Comparison of ENCODE assay signal across 8 cellular contexts in the genomic region with DNA sequence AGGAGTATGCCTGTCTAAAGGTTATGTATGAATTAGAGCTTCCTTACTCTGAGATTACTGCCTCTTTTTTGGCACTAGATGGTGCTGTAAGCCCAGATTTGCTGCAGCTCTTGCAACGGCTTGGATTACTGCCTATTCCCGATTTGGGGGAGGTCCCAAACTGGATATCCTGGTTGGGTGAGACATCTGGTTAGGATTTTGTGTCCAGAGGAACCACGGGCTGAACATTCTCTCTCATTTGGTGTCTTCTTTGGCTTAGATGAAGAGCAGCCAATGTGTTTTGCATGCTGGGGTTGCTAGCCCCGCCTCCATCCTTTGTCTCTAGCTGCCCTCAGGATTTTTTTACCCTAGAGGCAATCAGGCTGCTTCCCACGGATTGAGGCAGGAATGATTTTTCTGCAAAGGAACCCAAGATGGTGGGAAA. TPM values are rescaled to one million over a fixed set of nuclear protein-coding genes. Genes with fewer than 3 reads are reported as not detected.
DNase-seq lines count a peak whose midpoint lies in the region; ATAC-seq and TF ChIP-seq lines count a peak whose summit lies in the region.

No MANE protein-coding gene starts in this region.

- H3K27me3 ChIP-seq in esophagus muscularis mucosa = no peaks in the 10 kb centered on the region
- H3K27me3 ChIP-seq in upper lobe of right lung = no peaks in the 10 kb centered on the region

- H3K4me1 ChIP-seq in esophagus muscularis mucosa = no peaks in the 10 kb centered on the region
- no peaks in the 10 kb centered on the region for H3K4me1 ChIP-seq in upper lobe of right lung

- H3K9me3 ChIP-seq in esophagus muscularis mucosa (no peaks in the 10 kb centered on the region), upper lobe of right lung (no peaks in the 10 kb centered on the region)

- CTCF ChIA-PET in activated CD8-positive, alpha-beta memory T cell treated with anti-CD3 and anti-CD28 coated beads, Interleukin-2, amount 10 ng/mL, durations not matched to agents 7 days and 5 days (lab: Charles Lee) = interaction anchor here (0.5 to 2.3 kb wide), 30 partner anchors 9 to 709 kb away, joined by 3 to 24 read pairs (median 4); a partner anchor contains a TSS

- ATAC-seq in HG02943 (IDR thresholded peaks at IDR 0.05; ENCODE audit: low read depth, unreplicated experiment) = peak; percentile 74
- peak; percentile 55 for ATAC-seq in activated CD8-positive, alpha-beta memory T cell treated with anti-CD3 and anti-CD28 coated beads, Interleukin-2, amount 10 ng/mL, durations not matched to agents 7 days and 5 days
- ATAC-seq in naive B cell (ENCODE audit: low read depth in 2 of 2) = peak; percentile 41 to 69
- peak; percentile 78 for ATAC-seq in upper lobe of right lung
- no peak for ATAC-seq in GM21381 (IDR thresholded peaks at IDR 0.05; ENCODE audit: unreplicated experiment)

- H3K27me3 Mint-ChIP-seq in activated CD8-positive, alpha-beta memory T cell treated with anti-CD3 and anti-CD28 coated beads, Interleukin-2, amount 10 ng/mL, durations not matched to agents 7 days and 5 days = peaks cover 7% of the 10 kb centered on the region
- peaks cover 5 to 18% (median 15%) of the 10 kb centered on the region in 3 donors for H3K27me3 Mint-ChIP-seq in naive B cell

- H3K36me3 ChIP-seq in esophagus muscularis mucosa = no peaks in the 10 kb centered on the region
- H3K36me3 ChIP-seq in upper lobe of right lung = no peaks in the 10 kb centered on the region

- TF ChIP-seq CTCF in esophagus muscularis mucosa (IDR thresholded peaks at IDR 0.05) = peak; percentile 52 to 64 (median 57)
- TF ChIP-seq CTCF in upper lobe of right lung (IDR thresholded peaks at IDR 0.05) = peak; percentile 62

- no peak overlapping the region for H3K27ac Mint-ChIP-seq in activated CD8-positive, alpha-beta memory T cell treated with anti-CD3 and anti-CD28 coated beads, Interleukin-2, amount 10 ng/mL, durations not matched to agents 7 days and 5 days
- H3K27ac Mint-ChIP-seq in naive B cell = no peak overlapping the region

- 8% methylated on average over 5 of the region's 5 CpGs for WGBS in esophagus muscularis mucosa

- no peak for TF ChIP-seq POLR2A in esophagus muscularis mucosa (IDR thresholded peaks at IDR 0.05; ENCODE audit: low read depth)

- H3K27ac ChIP-seq in esophagus muscularis mucosa (replicated peaks in 1 of 4) = peak overlapping the region in 2 of 4 donors; percentile 23 to 39
- no peak overlapping the region for H3K27ac ChIP-seq in upper lobe of right lung

- no peaks in the 10 kb centered on the region for H3K4me1 Mint-ChIP-seq in activated CD8-positive, alpha-beta memory T cell treated with anti-CD3 and anti-CD28 coated beads, Interleukin-2, amount 10 ng/mL, durations not matched to agents 7 days and 5 days
- peaks cover 0 to 6% (median 4%) of the 10 kb centered on the region in 3 donors for H3K4me1 Mint-ChIP-seq in naive B cell

- TF ChIP-seq EP300 in esophagus muscularis mucosa (IDR thresholded peaks at IDR 0.05) = no peak

- peak overlapping the region; percentile 46 for H3K4me3 Mint-ChIP-seq in activated CD8-positive, alpha-beta memory T cell treated with anti-CD3 and anti-CD28 coated beads, Interleukin-2, amount 10 ng/mL, durations not matched to agents 7 days and 5 days
- H3K4me3 Mint-ChIP-seq in naive B cell = peak overlapping the region; percentile 27 to 78 (median 64)

- peaks cover 2% of the 10 kb centered on the region for H3K9me3 Mint-ChIP-seq in activated CD8-positive, alpha-beta memory T cell treated with anti-CD3 and anti-CD28 coated beads, Interleukin-2, amount 10 ng/mL, durations not matched to agents 7 days and 5 days (ENCODE audit: low read depth)
- peaks cover 0 to 9% (median 4%) of the 10 kb centered on the region in 7 donors for H3K9me3 Mint-ChIP-seq in naive B cell

- DNase-seq in ELR (ENCODE audit: low read depth) = peak; percentile 75
- DNase-seq in NCI-H524 (lab: John Stamatoyannopoulos, UW) = peak; percentile 87 to 94
- DNase-seq in activated CD8-positive, alpha-beta memory T cell treated with anti-CD3 and anti-CD28 coated beads, Interleukin-2, amount 10 ng/mL, durations not matched to agents 7 days and 5 days = peak; percentile 41
- no peak for DNase-seq in esophagus muscularis mucosa (ENCODE audit: extremely low spot score)
- peak; percentile 8 for DNase-seq in naive B cell
- no peak for DNase-seq in upper lobe of right lung

- H3K36me3 Mint-ChIP-seq in activated CD8-positive, alpha-beta memory T cell treated with anti-CD3 and anti-CD28 coated beads, Interleukin-2, amount 10 ng/mL, durations not matched to agents 7 days and 5 days = no peaks in the 10 kb centered on the region
- peaks cover 0 to 4% of the 10 kb centered on the region in 2 donors for H3K36me3 Mint-ChIP-seq in naive B cell

- intact Hi-C loops in esophagus muscularis mucosa (cut with DNase I) = no loop called here
- intact Hi-C loops in upper lobe of right lung (cut with DNase I) = no loop called here

- H3K4me3 ChIP-seq in esophagus muscularis mucosa = peak overlapping the region in 3 of 4 donors; percentile 12 to 30 (median 25)
- no peak overlapping the region for H3K4me3 ChIP-seq in upper lobe of right lung

RNA-seq across cellular contexts. Expression of a gene that starts 31.9 kb away (rescaled TPM):
- total RNA-seq in activated CD8-positive, alpha-beta memory T cell treated with anti-CD3 and anti-CD28 coated beads, Interleukin-2, amount 10 ng/mL, durations not matched to agents 7 days and 5 days = 10 to 100 TPM; 49.0 to 56.9 TPM
- total RNA-seq in esophagus muscularis mucosa (10 to 100 TPM in 2 of 4 donors, 1 to 10 TPM in 2; 3.3 to 15.4 (median 8.6) TPM), upper lobe of right lung (42.9 TPM)
- 10 to 100 TPM; 12.7 to 61.5 (median 41.4) TPM for polyA plus RNA-seq in naive B cell (ENCODE audit: low read depth in 6 of 6)

Comparison
In these comparisons a context has a peak if more than half of its experiments do, and no peak if none do; other contexts are left out.
1. DNase-seq: peak in ELR (single experiment), NCI-H524 (2 of 2), activated CD8-positive, alpha-beta memory T cell treated with anti-CD3 and anti-CD28 coated beads, Interleukin-2, amount 10 ng/mL, durations not matched to agents 7 days and 5 days (single experiment) and naive B cell (single experiment); none in esophagus muscularis mucosa (single experiment) and upper lobe of right lung (single experiment).